ENCODE assay signal across 1 cellular context in genomic region chr5:141923443-141924313, GRCh38.
TF ChIP-seq lines count a peak whose summit lies in the region.

Gene DELE1, plus strand, starts transcription at chr5:141923871. Its CDS starts 71 bp downstream, at chr5:141923942.

TF ChIP-seq in HepG2, 621 proteins besides CTCF, POLR2A, EP300 and RAD21 (continued from another document and continues in another):
- TF ChIP-seq PBX2 (CRISPR knock-in tag; IDR thresholded peaks at IDR 0.05), result no peak
- no peak; the same call in 1 of the 2 replicates for TF ChIP-seq ZNF296 (CRISPR knock-in tag; conservative IDR thresholded peaks at IDR 0.05)
- TF ChIP-seq MEIS1 (CRISPR knock-in tag; IDR thresholded peaks at IDR 0.05; ENCODE audit: borderline replicate concordance), result peak; percentile 89
- no peak for TF ChIP-seq FOXP4 (CRISPR knock-in tag; IDR thresholded peaks at IDR 0.05)
- peak; percentile 74 for TF ChIP-seq CREM (IDR thresholded peaks at IDR 0.05)
- no peak for TF ChIP-seq CREM (CRISPR knock-in tag; IDR thresholded peaks at IDR 0.05)
- TF ChIP-seq CENPBD1 (CRISPR knock-in tag; IDR thresholded peaks at IDR 0.05; ENCODE audit: borderline replicate concordance, low read depth), result peak; percentile 2; the same call in 1 of the 2 replicates
- TF ChIP-seq DBP (CRISPR knock-in tag; IDR thresholded peaks at IDR 0.05; ENCODE audit: not compliant biosample characterization), result no peak
- TF ChIP-seq ZNF709 (CRISPR knock-in tag; IDR thresholded peaks at IDR 0.05), result peak; percentile 92; the same call in 1 of the 2 replicates
- no peak for TF ChIP-seq MEIS2 (CRISPR knock-in tag; IDR thresholded peaks at IDR 0.05)
- TF ChIP-seq ZNF263 (CRISPR knock-in tag; IDR thresholded peaks at IDR 0.05), result 0 out of 2 replicates have a peak, but pooled peaks have one; percentile 6
- TF ChIP-seq ZFP41 (CRISPR knock-in tag; IDR thresholded peaks at IDR 0.05; ENCODE audit: borderline replicate concordance), result no peak
- TF ChIP-seq CCDC6 (CRISPR knock-in tag; IDR thresholded peaks at IDR 0.05), result peak; percentile 86; the same call in 1 of the 2 replicates
- TF ChIP-seq U2AF2 (IDR thresholded peaks at IDR 0.05; ENCODE audit: low read depth, low read length), result no peak
- TF ChIP-seq GATAD2A (CRISPR knock-in tag; IDR thresholded peaks at IDR 0.05), result peak; percentile 34; the same call in 1 of the 2 replicates
- no peak for TF ChIP-seq NFRKB (IDR thresholded peaks at IDR 0.05)
- peak; percentile 43; the same call in 1 of the 2 replicates for TF ChIP-seq ZNF614 (CRISPR knock-in tag; IDR thresholded peaks at IDR 0.05; ENCODE audit: borderline replicate concordance)
- TF ChIP-seq CEBPG (CRISPR knock-in tag; IDR thresholded peaks at IDR 0.05), result no peak
- peak; percentile 84; the same call in 1 of the 2 replicates for TF ChIP-seq RELA (CRISPR knock-in tag; IDR thresholded peaks at IDR 0.05)
- no peak for TF ChIP-seq ZNF142 (CRISPR knock-in tag; IDR thresholded peaks at IDR 0.05)
- peak; percentile 92 for TF ChIP-seq ZNF441 (CRISPR knock-in tag; IDR thresholded peaks at IDR 0.05; ENCODE audit: borderline replicate concordance)
- TF ChIP-seq ATF7 (IDR thresholded peaks at IDR 0.05), result no peak
- peak; percentile 78; the same call in 1 of the 2 replicates for TF ChIP-seq ATF7 (CRISPR knock-in tag; IDR thresholded peaks at IDR 0.05)
- no peak for TF ChIP-seq RAD51 (IDR thresholded peaks at IDR 0.05; ENCODE audit: borderline replicate concordance)
- no peak for TF ChIP-seq ZNF569 (CRISPR knock-in tag; IDR thresholded peaks at IDR 0.05; ENCODE audit: borderline replicate concordance)
- TF ChIP-seq ZSCAN30 (CRISPR knock-in tag; IDR thresholded peaks at IDR 0.05), result no peak
- no peak for TF ChIP-seq SUZ12 (IDR thresholded peaks at IDR 0.05; ENCODE audit: low read depth, low read length)
- peak; percentile 74 for TF ChIP-seq HDAC2 (CRISPR knock-in tag; IDR thresholded peaks at IDR 0.05)
- TF ChIP-seq SETDB1 (CRISPR knock-in tag; IDR thresholded peaks at IDR 0.05; ENCODE audit: borderline replicate concordance), result 0 out of 2 replicates have a peak, but pooled peaks have one; percentile 29
- peak; percentile 79; the same call in 1 of the 2 replicates for TF ChIP-seq ZNF577 (CRISPR knock-in tag; IDR thresholded peaks at IDR 0.05; ENCODE audit: borderline replicate concordance, low read depth)
- TF ChIP-seq FOXO4 (CRISPR knock-in tag; conservative IDR thresholded peaks at IDR 0.05), result no peak
- TF ChIP-seq ZNF205 (CRISPR knock-in tag; IDR thresholded peaks at IDR 0.05), result peak; percentile 54; the same call in 1 of the 2 replicates
- TF ChIP-seq SSRP1 (CRISPR knock-in tag; IDR thresholded peaks at IDR 0.05), result no peak
- TF ChIP-seq TEAD2 (CRISPR knock-in tag; IDR thresholded peaks at IDR 0.05), result no peak
- no peak for TF ChIP-seq RBM22 (optimal IDR thresholded peaks at IDR 0.05; ENCODE audit: low read length)
- TF ChIP-seq ZNF564 (CRISPR knock-in tag; IDR thresholded peaks at IDR 0.05), result 0 out of 2 replicates have a peak, but pooled peaks have one; percentile 69
- TF ChIP-seq E2F1 (CRISPR knock-in tag; IDR thresholded peaks at IDR 0.05), result no peak
- peak; percentile 90 for TF ChIP-seq BCL3 (CRISPR knock-in tag; IDR thresholded peaks at IDR 0.05)
- no peak for TF ChIP-seq SOX13 (IDR thresholded peaks at IDR 0.05)
- peak in 1 of 2 experiments; percentile 10; a peak in 2 of 4 replicates for TF ChIP-seq SOX13 (CRISPR knock-in tag; conservative IDR thresholded peaks at IDR 0.05 in 1 of 2, IDR thresholded peaks at IDR 0.05 in 1 of 2)
- TF ChIP-seq ZNF232 (CRISPR knock-in tag; IDR thresholded peaks at IDR 0.05; ENCODE audit: borderline replicate concordance), result no peak; the same call in 1 of the 2 replicates
- TF ChIP-seq RBAK (CRISPR knock-in tag; IDR thresholded peaks at IDR 0.05), result peak; percentile 39; the same call in 1 of the 2 replicates
- peak; percentile 53; the same call in 1 of the 2 replicates for TF ChIP-seq RXRA (CRISPR knock-in tag; IDR thresholded peaks at IDR 0.05)
- no peak for TF ChIP-seq NCOA5 (CRISPR knock-in tag; IDR thresholded peaks at IDR 0.05)
- TF ChIP-seq STAT5B (CRISPR knock-in tag; IDR thresholded peaks at IDR 0.05), result no peak
- TF ChIP-seq RBFOX2 (IDR thresholded peaks at IDR 0.05; ENCODE audit: low read depth, low read length), result peak; percentile 99
- peak; percentile 77 for TF ChIP-seq ERF (CRISPR knock-in tag; IDR thresholded peaks at IDR 0.05)
